In the genomic region with DNA sequence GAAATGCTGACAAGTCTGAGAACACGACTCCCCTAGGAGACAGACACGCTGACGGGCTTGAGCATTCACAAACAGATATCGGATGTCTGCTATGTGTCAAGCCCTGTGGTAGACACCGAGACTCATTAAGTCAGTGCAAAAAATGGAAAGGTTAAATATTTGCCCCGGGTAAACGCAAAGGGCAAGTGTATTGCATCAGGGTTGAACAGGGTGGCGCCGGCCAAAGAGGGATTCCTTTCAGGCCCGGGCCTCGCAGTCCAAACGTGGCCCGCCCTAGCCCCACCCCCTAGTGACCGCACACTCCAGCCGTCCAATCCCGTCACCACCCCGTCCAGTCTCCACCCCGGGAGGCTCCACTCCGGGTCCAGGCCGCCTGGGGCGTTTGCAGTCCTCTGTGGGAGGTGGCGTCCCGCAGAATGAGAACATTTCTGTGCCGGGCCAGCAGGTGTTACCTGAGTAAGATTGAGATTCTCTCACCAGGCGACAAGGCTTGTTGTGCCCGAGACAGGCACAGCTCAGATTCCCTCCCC, we compare ENCODE assay signal across 1 cellular context.
TF ChIP-seq lines count a peak whose summit lies in the region.

No MANE protein-coding gene starts in this region.

TF ChIP-seq in A549, 52 proteins besides CTCF, POLR2A, EP300 and RAD21 (continued from another document):
- TF ChIP-seq, protein P1, sequence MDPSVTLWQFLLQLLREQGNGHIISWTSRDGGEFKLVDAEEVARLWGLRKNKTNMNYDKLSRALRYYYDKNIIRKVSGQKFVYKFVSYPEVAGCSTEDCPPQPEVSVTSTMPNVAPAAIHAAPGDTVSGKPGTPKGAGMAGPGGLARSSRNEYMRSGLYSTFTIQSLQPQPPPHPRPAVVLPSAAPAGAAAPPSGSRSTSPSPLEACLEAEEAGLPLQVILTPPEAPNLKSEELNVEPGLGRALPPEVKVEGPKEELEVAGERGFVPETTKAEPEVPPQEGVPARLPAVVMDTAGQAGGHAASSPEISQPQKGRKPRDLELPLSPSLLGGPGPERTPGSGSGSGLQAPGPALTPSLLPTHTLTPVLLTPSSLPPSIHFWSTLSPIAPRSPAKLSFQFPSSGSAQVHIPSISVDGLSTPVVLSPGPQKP (IDR thresholded peaks at IDR 0.05; ENCODE audit: low read depth, low read length), result no peak
- TF ChIP-seq PHF8 (IDR thresholded peaks at IDR 0.05; ENCODE audit: borderline replicate concordance, low read depth), result no peak; the same call in 1 of the 2 replicates
- peak; percentile 17; the same call in 1 of the 2 replicates for TF ChIP-seq GATA3 (IDR thresholded peaks at IDR 0.05; ENCODE audit: borderline replicate concordance)
- no peak for TF ChIP-seq FOSL2 (IDR thresholded peaks at IDR 0.05)
- peak; percentile 17; the same call in 1 of the 2 replicates for TF ChIP-seq FOSL2 (CRISPR knock-in tag; IDR thresholded peaks at IDR 0.05)
- TF ChIP-seq, protein P2, sequence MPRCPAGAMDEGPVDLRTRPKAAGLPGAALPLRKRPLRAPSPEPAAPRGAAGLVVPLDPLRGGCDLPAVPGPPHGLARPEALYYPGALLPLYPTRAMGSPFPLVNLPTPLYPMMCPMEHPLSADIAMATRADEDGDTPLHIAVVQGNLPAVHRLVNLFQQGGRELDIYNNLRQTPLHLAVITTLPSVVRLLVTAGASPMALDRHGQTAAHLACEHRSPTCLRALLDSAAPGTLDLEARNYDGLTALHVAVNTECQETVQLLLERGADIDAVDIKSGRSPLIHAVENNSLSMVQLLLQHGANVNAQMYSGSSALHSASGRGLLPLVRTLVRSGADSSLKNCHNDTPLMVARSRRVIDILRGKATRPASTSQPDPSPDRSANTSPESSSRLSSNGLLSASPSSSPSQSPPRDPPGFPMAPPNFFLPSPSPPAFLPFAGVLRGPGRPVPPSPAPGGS (IDR thresholded peaks at IDR 0.05), result peak; percentile 39; the same call in 1 of the 3 replicates
- peak; percentile 79; the same call in 1 of the 2 replicates for TF ChIP-seq ESRRA (IDR thresholded peaks at IDR 0.05; ENCODE audit: borderline replicate concordance, low read length)
- peak; percentile 76 to 84; a peak in 4 of 5 replicates for TF ChIP-seq JUN (IDR thresholded peaks at IDR 0.05)
- peak; percentile 62 to 80; a peak in 3 of 4 replicates for TF ChIP-seq CEBPB (IDR thresholded peaks at IDR 0.05)
- TF ChIP-seq RFX5 (IDR thresholded peaks at IDR 0.05), result no peak
